Comparison of ENCODE assay signal across 9 cellular contexts in the genomic region with DNA sequence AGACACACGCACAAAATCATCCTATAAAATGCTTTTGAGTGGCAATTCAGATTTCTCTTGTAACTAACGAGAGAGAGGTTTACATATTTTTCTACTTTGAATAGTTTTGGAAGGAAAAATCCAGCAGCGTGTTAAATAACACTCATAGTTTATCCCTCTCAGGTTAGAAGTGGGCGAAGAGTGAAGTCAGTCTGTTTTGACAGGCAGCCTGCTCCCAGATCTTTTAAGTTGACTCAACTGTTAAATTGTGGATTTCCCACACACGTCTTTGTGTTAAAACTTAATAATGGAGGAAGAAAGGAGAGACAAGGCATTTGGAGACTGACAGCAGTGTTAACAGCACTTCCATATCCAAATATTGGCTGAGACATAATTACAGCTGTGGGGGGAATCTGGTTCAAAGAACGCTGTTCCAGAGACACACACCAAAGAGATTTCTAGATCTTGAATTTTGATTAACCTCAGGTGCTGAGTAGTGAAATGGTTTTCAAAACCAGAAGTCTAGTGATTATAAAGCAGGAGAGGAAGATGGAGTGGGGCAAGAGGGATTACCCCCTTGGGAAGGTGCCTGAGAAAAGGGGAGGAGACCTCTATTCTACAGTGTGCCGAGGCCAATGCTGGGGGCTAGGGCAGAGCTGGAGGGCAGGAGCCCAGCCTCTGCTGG. TPM values are rescaled to one million over a fixed set of nuclear protein-coding genes. Genes with fewer than 3 reads are reported as not detected.
DNase-seq lines count a peak whose midpoint lies in the region; ATAC-seq and TF ChIP-seq lines count a peak whose summit lies in the region.
"Had no signal": no experiment of that assay in that cellular context is flagged by ENCODE, and none has a peak within 500 bp of the region (broad histone marks: within the 10 kb centered on the region; RNA-seq: fewer than 3 reads in every experiment).

No MANE protein-coding gene starts in this region.

- peaks cover 46% of the 10 kb centered on the region for H3K4me1 ChIP-seq in GM23248 (ENCODE audit: insufficient read depth)
- H3K4me1 ChIP-seq in gastrocnemius medialis = peaks cover 66 to 70% of the 10 kb centered on the region in 2 donors

- H3K9me2 ChIP-seq in GM23248 (ENCODE audit: insufficient read depth) (no peaks in the 10 kb centered on the region), SU-DHL-6 (replicated peaks; ENCODE audit: insufficient read depth, low read length) (no peaks in the 10 kb centered on the region)

- intact Hi-C loops in gastrocnemius medialis (cut with DNase I; ENCODE audit: low total_unique reads) = no loop called here

- peak overlapping the region; percentile 93 for H3K4me3 ChIP-seq in GM23248
- H3K4me3 ChIP-seq in SU-DHL-6 (ENCODE audit: insufficient read depth, low read length, poor library complexity, severe bottlenecking) = no peak overlapping the region
- peak overlapping the region; percentile 91 for H3K4me3 ChIP-seq in fibroblast of pulmonary artery (replicated peaks; ENCODE audit: low read depth, low read length)
- peak overlapping the region; percentile 64 to 79 (median 75) for H3K4me3 ChIP-seq in gastrocnemius medialis

- TF ChIP-seq CTCF in SU-DHL-6 (IDR thresholded peaks at IDR 0.05; ENCODE audit: insufficient read depth, low read length, poor library complexity, severe bottlenecking) = no peak
- no peak for TF ChIP-seq CTCF in fibroblast of pulmonary artery (IDR thresholded peaks at IDR 0.05; ENCODE audit: low read length, missing control alignments)
- TF ChIP-seq CTCF in gastrocnemius medialis (IDR thresholded peaks at IDR 0.05 in 4 of 5, conservative IDR thresholded peaks at IDR 0.05 in 1 of 5) = no peak

- H3F3A ChIP-seq in GM23248 (ENCODE audit: insufficient read depth) = peaks cover 30% of the 10 kb centered on the region
- peaks cover 18% of the 10 kb centered on the region for H3F3A ChIP-seq in SU-DHL-6 (ENCODE audit: insufficient read depth)

- ATAC-seq in gastrocnemius medialis = no peak
- no peak for ATAC-seq in left lobe of liver
- ATAC-seq in GM18517 (IDR thresholded peaks at IDR 0.05; ENCODE audit: unreplicated experiment) = no peak

- H2AFZ ChIP-seq in GM23248 = no peak overlapping the region
- no peak overlapping the region for H2AFZ ChIP-seq in SU-DHL-6 (ENCODE audit: low read depth, low read length, severe bottlenecking)

- H3K27me3 ChIP-seq in GM23248 (replicated peaks; ENCODE audit: insufficient read depth) (no peaks in the 10 kb centered on the region), SU-DHL-6 (ENCODE audit: low read length) (no peaks in the 10 kb centered on the region), gastrocnemius medialis (no peaks in the 10 kb centered on the region)

- H3K9me3 ChIP-seq in GM23248 (ENCODE audit: low read depth) (no peaks in the 10 kb centered on the region), SU-DHL-6 (ENCODE audit: insufficient read depth, low read length) (no peaks in the 10 kb centered on the region), gastrocnemius medialis (no peaks in the 10 kb centered on the region)

- H4K20me1 ChIP-seq in GM23248 (ENCODE audit: insufficient read depth) = peaks cover 12% of the 10 kb centered on the region
- peaks cover 5% of the 10 kb centered on the region; the same call in 1 of the 2 replicates for H4K20me1 ChIP-seq in SU-DHL-6 (ENCODE audit: low read depth, low read length)

- DNase-seq in GM23248 (no peak), fibroblast of pulmonary artery (ENCODE audit: low read depth) (no peak), gastrocnemius medialis (no peak), left lobe of liver (ENCODE audit: low spot score) (no peak), glomerular visceral epithelial cell (ENCODE audit: extremely low spot score) (no peak), SIG-M5 (lab: John Stamatoyannopoulos, UW) (no peak)
- DNase-seq: NCI-H2227 treated with DMSO at 0.1 percent for 48 hours had no signal

- WGBS in GM23248 (ENCODE audit: low coverage in 1 of 2, low lambda C conversion rate in 2 of 2, missing lambda C conversion rate in 2 of 2), 2 experiments = 49 to 54% methylated on average over 7 of the region's 7 CpGs

- in situ Hi-C loops in GM23248 (cut with MboI) = no loop called here
- in situ Hi-C loops in gastrocnemius medialis (cut with MboI; ENCODE audit: low sequenced_read_pairs in 4 of 4) = loop anchor here in 1 of 4 donors (25.0 kb wide), 1 partner anchor 1125 kb away; no protein-coding TSS in a partner anchor

- TF ChIP-seq POLR2A in gastrocnemius medialis (IDR thresholded peaks at IDR 0.05) = no peak

- H3K79me2 ChIP-seq in GM23248 (ENCODE audit: insufficient read depth) (peaks cover 68% of the 10 kb centered on the region), SU-DHL-6 (ENCODE audit: insufficient read depth, low read length) (no peaks in the 10 kb centered on the region)

- peak overlapping the region; percentile 84 for H3K4me2 ChIP-seq in GM23248 (ENCODE audit: unreplicated experiment)
- peak overlapping the region; percentile 71 for H3K4me2 ChIP-seq in SU-DHL-6 (ENCODE audit: low read depth, low read length, poor library complexity, severe bottlenecking)

- H3K27ac ChIP-seq in GM23248 = peak overlapping the region; percentile 99
- no peak overlapping the region for H3K27ac ChIP-seq in SU-DHL-6 (ENCODE audit: low read depth, low read length)
- H3K27ac ChIP-seq in gastrocnemius medialis = peak overlapping the region; percentile 93 to 98 (median 96)

- H3K36me3 ChIP-seq in GM23248 (ENCODE audit: low read depth) (no peaks in the 10 kb centered on the region), SU-DHL-6 (ENCODE audit: low read length) (no peaks in the 10 kb centered on the region), gastrocnemius medialis (no peaks in the 10 kb centered on the region)

- H3K9ac ChIP-seq in GM23248 (peak overlapping the region; percentile 99), SU-DHL-6 (ENCODE audit: low read length) (no peak overlapping the region)

RNA-seq across cellular contexts. Expression of gene MAPKAPK2, which starts 2.7 kb away (rescaled TPM):
- total RNA-seq in GM23248 (2014; rRNA removed; shearing (Covaris generic)) = 50.6 and 63.3 TPM in 2 replicates
- 7.5 and 8.8 TPM in 2 replicates for polyA plus RNA-seq in GM23248 (2016; fragmentation: Nextera tagmentation; extraction: Ambion mirVana)
- total RNA-seq in gastrocnemius medialis (100 to 1,000 TPM; 115 to 207 (median 140) TPM), left lobe of liver (41.0 TPM)

RNA-seq across cellular contexts. Expression of gene DYRK3, which starts 52.0 kb away (rescaled TPM):
- total RNA-seq in GM23248 (2014; rRNA removed; shearing (Covaris generic)) = 28.8 and 31.5 TPM in 2 replicates
- polyA plus RNA-seq in GM23248 (2016; fragmentation: Nextera tagmentation; extraction: Ambion mirVana) = 16.9 and 18.2 TPM in 2 replicates
- total RNA-seq in gastrocnemius medialis (1 to 10 TPM in 2 of 4 donors, under 1 TPM in 2; 0.85 to 1.8 (median 1.0) TPM), left lobe of liver (4.4 TPM)
